Comparison of ENCODE assay signal across 10 cellular contexts in genomic region chr20:32685541-32686529, GRCh38. TPM values are rescaled to one million over a fixed set of nuclear protein-coding genes. Genes with fewer than 3 reads are reported as not detected.
DNase-seq lines count a peak whose midpoint lies in the region; TF ChIP-seq lines count a peak whose summit lies in the region.
"Had no signal": no experiment of that assay in that cellular context is flagged by ENCODE, and none has a peak within 500 bp of the region (broad histone marks: within the 10 kb centered on the region; RNA-seq: fewer than 3 reads in every experiment).

No MANE protein-coding gene starts in this region.

- no peak overlapping the region for H3K4me3 ChIP-seq in A673 (ENCODE audit: low read depth, low read length, poor library complexity, severe bottlenecking)
- no peak overlapping the region for H3K4me3 ChIP-seq in ovary

- DNase-seq in A673 (ENCODE audit: low spot score), result peak; percentile 67
- peak; percentile 55 for DNase-seq in HPDE6-E6E7 (ENCODE audit: extremely low spot score)
- DNase-seq in UCSD-AML1 (lab: John Stamatoyannopoulos, UW; ENCODE audit: unreplicated experiment), result peak; percentile 47
- peak; percentile 40 for DNase-seq in hepatic stellate cell (ENCODE audit: low spot score)
- no peak for DNase-seq in ovary
- DNase-seq in activated naive CD4-positive, alpha-beta T cell (lab: John Stamatoyannopoulos, UW), result no peak
- DNase-seq in NCI-H2081 (lab: John Stamatoyannopoulos, UW), result no peak
- DNase-seq in stimulated activated CD4-positive, alpha-beta T cell treated with anti-CD3 and anti-CD28 coated beads, Interleukin-2, amount 100 ng/mL, for 24 hours, result no peak

- H3K27me3 ChIP-seq in A673 (replicated peaks; ENCODE audit: insufficient read depth, low read depth, low read length, poor library complexity), result no peaks in the 10 kb centered on the region
- H3K27me3 ChIP-seq in ovary, result no peaks in the 10 kb centered on the region

- peaks cover 14% of the 10 kb centered on the region for H3K4me1 ChIP-seq in A673 (ENCODE audit: insufficient read depth, low read length, poor library complexity, severe bottlenecking)
- no peaks in the 10 kb centered on the region for H3K4me1 ChIP-seq in ovary (ENCODE audit: insufficient read depth)

- TF ChIP-seq EP300 in ovary (IDR thresholded peaks at IDR 0.05), result no peak

- intact Hi-C loops in A673 (cut with micrococcal nuclease; ENCODE audit: unreplicated experiment) (no loop called here), ovary (cut with DNase I) (loop anchor here in 1 of 4 donors (10.0 kb wide), 1 partner anchor 89 kb away; no protein-coding TSS in a partner anchor)

- H3K9me3 ChIP-seq in A673 (ENCODE audit: low read depth, low read length, poor library complexity, severe bottlenecking) (no peaks in the 10 kb centered on the region), ovary (no peaks in the 10 kb centered on the region)

- no peaks in the 10 kb centered on the region for H3K36me3 ChIP-seq in A673 (ENCODE audit: insufficient read depth, low read length, poor library complexity, severe bottlenecking)
- H3K36me3 ChIP-seq in ovary, result no peaks in the 10 kb centered on the region

- TF ChIP-seq POLR2A in ovary (IDR thresholded peaks at IDR 0.05), result no peak

- peak overlapping the region; percentile 67 for H3K27ac ChIP-seq in A673 (ENCODE audit: low read depth, low read length, poor library complexity, severe bottlenecking)
- no peak overlapping the region for H3K27ac ChIP-seq in ovary

- BruUV-seq in A673 (replicated peaks; lab: Mats Ljungman, UMichigan), result no TSS peak

- no peak for TF ChIP-seq CTCF in A673 (conservative IDR thresholded peaks at IDR 0.05; ENCODE audit: low read depth, low read length)
- no peak for TF ChIP-seq CTCF in ovary (IDR thresholded peaks at IDR 0.05)

- WGBS in ovary, 3 donors, result 46 to 58% (median 52%) methylated on average over 17 of the region's 17 CpGs

- CTCF ChIA-PET in A673 (lab: Charles Lee), result no interaction called here

- POLR2A ChIA-PET in A673 (lab: Charles Lee; ENCODE audit: low non-redundant PET), result no interaction called here

RNA-seq across cellular contexts. Expression of gene C20orf203, which starts 12.1 kb away (rescaled TPM):
- not detected in 2 replicates for total RNA-seq in A673 (2021)
- total RNA-seq in ovary, result 1 to 10 TPM in 1 of 7 donors, under 1 TPM in 5, not detected in 1; 0.11 to 1.1 (median 0.55) TPM
- polyA plus RNA-seq in ovary, result under 1 TPM; 0.08 to 0.28 TPM
- total RNA-seq: H4, NCI-H460 had no signal

RNA-seq across cellular contexts. Expression of gene COMMD7, which starts 57.4 kb away (rescaled TPM):
- 20.0 and 23.5 TPM in 2 replicates for total RNA-seq in A673 (2021)
- 10 to 100 TPM; 14.2 to 38.4 (median 25.4) TPM for total RNA-seq in ovary
- 10 to 100 TPM; 36.0 to 51.8 TPM for polyA plus RNA-seq in ovary

Comparison
In these comparisons a context has a peak if more than half of its experiments do, and no peak if none do; other contexts are left out.
1. DNase-seq: peak in A673 (single experiment), HPDE6-E6E7 (single experiment), UCSD-AML1 (single experiment) and hepatic stellate cell (single experiment); none in ovary (0 of 5), activated naive CD4-positive, alpha-beta T cell (0 of 4), NCI-H2081 (0 of 2) and stimulated activated CD4-positive, alpha-beta T cell treated with anti-CD3 and anti-CD28 coated beads, Interleukin-2, amount 100 ng/mL, for 24 hours (0 of 2).